ENCODE assay signal across 1 cellular context in genomic region chr1:187691439-187691838, GRCh38.
A peak's percentile ranks its signal among the peaks of the same experiment; 100 is the strongest.
TF ChIP-seq lines count a peak whose summit lies in the region.

No MANE protein-coding gene starts in this region.

TF ChIP-seq in endothelial cell of umbilical vein, 7 proteins besides CTCF, POLR2A, EP300 and RAD21 (continued from another document):
- TF ChIP-seq MAX (IDR thresholded peaks at IDR 0.05; ENCODE audit: insufficient read depth, insufficient read length), result no peak
- peak; percentile 93 for TF ChIP-seq GATA2 (IDR thresholded peaks at IDR 0.05; ENCODE audit: insufficient read depth, insufficient read length, low read depth, low read length)
- peak; percentile 91 for TF ChIP-seq POLR2AphosphoS5 (IDR thresholded peaks at IDR 0.05; ENCODE audit: insufficient read depth, low read depth, low read length)
- TF ChIP-seq JUN (IDR thresholded peaks at IDR 0.05; ENCODE audit: borderline replicate concordance, insufficient read depth, insufficient read length, low read depth), result peak; percentile 95
